ENCODE assay signal across 15 cellular contexts in genomic region chr9:19104528-19105282, GRCh38. TPM values are rescaled to one million over a fixed set of nuclear protein-coding genes. Genes with fewer than 3 reads are reported as not detected.
DNase-seq lines count a peak whose midpoint lies in the region; ATAC-seq, FAIRE-seq and TF ChIP-seq lines count a peak whose summit lies in the region.
"Had no signal": no experiment of that assay in that cellular context is flagged by ENCODE, and none has a peak within 500 bp of the region (broad histone marks: within the 10 kb centered on the region; RNA-seq: fewer than 3 reads in every experiment).

No MANE protein-coding gene starts in this region.

- H3K27ac ChIP-seq in astrocyte (ENCODE audit: low read depth, low read length) (no peak overlapping the region), heart right ventricle (peak overlapping the region in 1 of 10 donors; percentile 91)
- H3K27ac ChIP-seq: SJSA1 had no signal

- no peak overlapping the region for H3K4me2 ChIP-seq in astrocyte (ENCODE audit: low read length)

- FAIRE-seq in astrocyte (lab: Jason Lieb, UNC) = no peak

- H3K9ac ChIP-seq in astrocyte (ENCODE audit: low read length) = no peak overlapping the region

- H3K4me1 Mint-ChIP-seq in astrocyte (ENCODE audit: low read depth, unreplicated experiment) (peaks cover 8% of the 10 kb centered on the region), naive B cell (peaks cover 12 to 26% (median 24%) of the 10 kb centered on the region in 3 donors)

- no peak overlapping the region for H3K27ac Mint-ChIP-seq in astrocyte (ENCODE audit: unreplicated experiment)
- peak overlapping the region in 2 of 6 donors; percentile 11 to 54 for H3K27ac Mint-ChIP-seq in naive B cell
- H3K27ac Mint-ChIP-seq: stimulated activated memory B cell treated with anti-CD40 and anti-IgM and Interleukin-4, amounts not matched to agents 10 μg/mL and 1 μg/mL and 100 μg/mL, for 72 hours had no signal

- intact Hi-C loops in heart right ventricle (cut with DNase I) = loop anchor here in 5 of 10 donors (2.0 to 10.0 kb wide), 6 partner anchors 22 to 353 kb away; partner anchors contain the start of genes PLIN2 (in 1 of the 5) and RRAGA (in 1 of the 5)

- H3K36me3 ChIP-seq in astrocyte (ENCODE audit: insufficient read depth, low read length) (no peaks in the 10 kb centered on the region), heart right ventricle (peaks cover 0 to 17% (median 0%) of the 10 kb centered on the region in 9 donors)
- H3K36me3 ChIP-seq: SJSA1 had no signal

- H3K9me3 Mint-ChIP-seq in astrocyte (ENCODE audit: unreplicated experiment) (no peaks in the 10 kb centered on the region), naive B cell (no peaks in the 10 kb centered on the region)
- H3K9me3 Mint-ChIP-seq: stimulated activated memory B cell treated with anti-CD40 and anti-IgM and Interleukin-4, amounts not matched to agents 10 μg/mL and 1 μg/mL and 100 μg/mL, for 72 hours had no signal

- H3K4me3 ChIP-seq in AG10803 (ENCODE audit: low read length) = no peak overlapping the region
- H3K4me3 ChIP-seq in astrocyte (ENCODE audit: insufficient read depth, low read depth, low read length) = no peak overlapping the region
- no peak overlapping the region for H3K4me3 ChIP-seq in heart right ventricle
- H3K4me3 ChIP-seq: SJSA1 had no signal

- H3K36me3 Mint-ChIP-seq in astrocyte (ENCODE audit: low read depth, unreplicated experiment) (no peaks in the 10 kb centered on the region), naive B cell (no peaks in the 10 kb centered on the region)

- no peaks in the 10 kb centered on the region for H3K9me3 ChIP-seq in astrocyte (ENCODE audit: insufficient read depth, low read depth, low read length)
- H3K9me3 ChIP-seq in heart right ventricle = no peaks in the 10 kb centered on the region
- H3K9me3 ChIP-seq: BE2C, SJSA1 had no signal

- peak overlapping the region; percentile 60 for H2AFZ ChIP-seq in astrocyte (ENCODE audit: low read depth, low read length)

- 66 to 74% methylated on average over 13 of the region's 13 CpGs for WGBS in heart right ventricle, 2 donors

- ATAC-seq in naive B cell (ENCODE audit: low read depth in 2 of 2) (no peak), heart right ventricle (no peak), GM21723 (IDR thresholded peaks at IDR 0.05; ENCODE audit: unreplicated experiment) (no peak)
- ATAC-seq: stimulated activated memory B cell treated with anti-CD40 and anti-IgM and Interleukin-4, amounts not matched to agents 10 μg/mL and 1 μg/mL and 100 μg/mL, for 72 hours had no signal

- H3K4me3 Mint-ChIP-seq in astrocyte (ENCODE audit: unreplicated experiment) = peak overlapping the region; percentile 68
- H3K4me3 Mint-ChIP-seq in naive B cell = peak overlapping the region in 6 of 8 donors; percentile 12 to 66 (median 46)

- no peaks in the 10 kb centered on the region for H3K27me3 Mint-ChIP-seq in astrocyte (ENCODE audit: low read depth, unreplicated experiment)
- H3K27me3 Mint-ChIP-seq in naive B cell = no peaks in the 10 kb centered on the region
- H3K27me3 Mint-ChIP-seq: stimulated activated memory B cell treated with anti-CD40 and anti-IgM and Interleukin-4, amounts not matched to agents 10 μg/mL and 1 μg/mL and 100 μg/mL, for 72 hours had no signal

- DNase-seq in AG10803 (ENCODE audit: low read depth) = peak; percentile 64
- peak; percentile 77 for DNase-seq in HT-29 (ENCODE audit: low spot score)
- DNase-seq in astrocyte (ENCODE audit: low read depth) = no peak
- DNase-seq in naive B cell = no peak
- no peak for DNase-seq in heart right ventricle
- DNase-seq in hippocampal formation (lab: John Stamatoyannopoulos, UW) = no peak
- DNase-seq in stimulated activated CD4-positive, alpha-beta T cell treated with anti-CD3 and anti-CD28 coated beads, Interleukin-4, amount 100 ng/mL, for 1 hour = no peak
- DNase-seq: activated T-cell treated with anti-CD3 and anti-CD28 coated beads for 4 hours; amygdala; BE2C; NCI-H1436; stimulated activated CD4-positive, alpha-beta T cell treated with anti-CD3 and anti-CD28 coated beads, Interleukin-2, amount 100 ng/mL, for 24 hours had no signal

- H3K79me2 ChIP-seq in astrocyte (ENCODE audit: insufficient read depth, low read length) = peaks cover 29% of the 10 kb centered on the region

- H3K27me3 ChIP-seq in astrocyte (ENCODE audit: insufficient read depth, low read length) = no peaks in the 10 kb centered on the region
- H3K27me3 ChIP-seq in heart right ventricle = no peaks in the 10 kb centered on the region
- H3K27me3 ChIP-seq: BE2C, SJSA1 had no signal

- H3K4me1 ChIP-seq in astrocyte (ENCODE audit: insufficient read depth, low read length) = no peaks in the 10 kb centered on the region
- H3K4me1 ChIP-seq in heart right ventricle = peaks cover 0 to 26% (median 17%) of the 10 kb centered on the region in 9 donors
- H3K4me1 ChIP-seq: BE2C had no signal

- H4K20me1 ChIP-seq in astrocyte (ENCODE audit: insufficient read depth, low read length) = no peaks in the 10 kb centered on the region

- TF ChIP-seq CTCF in AG10803 (conservative IDR thresholded peaks at IDR 0.05; ENCODE audit: low read length) (no peak), astrocyte (IDR thresholded peaks at IDR 0.05; ENCODE audit: insufficient read depth, low read depth, low read length) (no peak), heart right ventricle (IDR thresholded peaks at IDR 0.05) (no peak)

RNA-seq across cellular contexts. Expression of gene HAUS6, which starts 2.0 kb away (rescaled TPM):
- 9.8 and 9.9 TPM in 2 replicates for total RNA-seq in HT-29 (2014; rRNA removed; shearing (Covaris generic))
- total RNA-seq in astrocyte = 13.7 and 16.0 TPM in 2 replicates
- polyA plus RNA-seq in naive B cell (ENCODE audit: low read depth in 6 of 6) = 1 to 10 TPM; 4.0 to 5.5 (median 4.5) TPM
- total RNA-seq in heart right ventricle = 10 to 100 TPM in 1 of 10 donors, 1 to 10 TPM in 9; 4.9 to 10.4 (median 7.2) TPM
- 1 to 10 TPM; 2.6 to 4.2 TPM for polyA plus RNA-seq in heart right ventricle

RNA-seq across cellular contexts. Expression of gene PLIN2, which starts 22.6 kb away (rescaled TPM):
- 7.2 and 8.9 TPM in 2 replicates for total RNA-seq in HT-29 (2014; rRNA removed; shearing (Covaris generic))
- total RNA-seq in astrocyte (13.1 and 14.4 TPM in 2 replicates), heart right ventricle (100 to 1,000 TPM in 3 of 10 donors, 10 to 100 TPM in 7; 35.4 to 205 (median 49.4) TPM)
- polyA plus RNA-seq in naive B cell (ENCODE audit: low read depth in 6 of 6) (10 to 100 TPM; 14.9 to 25.7 (median 20.8) TPM), heart right ventricle (100 to 1,000 TPM in 1 of 2 donors, 10 to 100 TPM in 1; 35.0 to 184 TPM)

RNA-seq across cellular contexts. Expression of gene RRAGA, which starts 55.5 kb away (rescaled TPM):
- 16.9 and 23.1 TPM in 2 replicates for total RNA-seq in HT-29 (2014; rRNA removed; shearing (Covaris generic))
- total RNA-seq in astrocyte (81.8 and 85.0 TPM in 2 replicates), heart right ventricle (10 to 100 TPM; 74.7 to 97.8 (median 81.3) TPM)
- polyA plus RNA-seq in naive B cell (ENCODE audit: low read depth in 6 of 6) (100 to 1,000 TPM in 3 of 6 donors, 10 to 100 TPM in 3; 84.0 to 123 (median 100) TPM), heart right ventricle (100 to 1,000 TPM in 1 of 2 donors, 10 to 100 TPM in 1; 24.7 to 100 TPM)

Comparison
In these comparisons a context has a peak if more than half of its experiments do, and no peak if none do; other contexts are left out.
1. DNase-seq: peak in AG10803 (single experiment) and HT-29 (single experiment); none in astrocyte (single experiment), naive B cell (single experiment), heart right ventricle (0 of 2), hippocampal formation (0 of 2) and stimulated activated CD4-positive, alpha-beta T cell treated with anti-CD3 and anti-CD28 coated beads, Interleukin-4, amount 100 ng/mL, for 1 hour (single experiment).